19 cellular contexts compared by ENCODE assay signal in the genomic region with DNA sequence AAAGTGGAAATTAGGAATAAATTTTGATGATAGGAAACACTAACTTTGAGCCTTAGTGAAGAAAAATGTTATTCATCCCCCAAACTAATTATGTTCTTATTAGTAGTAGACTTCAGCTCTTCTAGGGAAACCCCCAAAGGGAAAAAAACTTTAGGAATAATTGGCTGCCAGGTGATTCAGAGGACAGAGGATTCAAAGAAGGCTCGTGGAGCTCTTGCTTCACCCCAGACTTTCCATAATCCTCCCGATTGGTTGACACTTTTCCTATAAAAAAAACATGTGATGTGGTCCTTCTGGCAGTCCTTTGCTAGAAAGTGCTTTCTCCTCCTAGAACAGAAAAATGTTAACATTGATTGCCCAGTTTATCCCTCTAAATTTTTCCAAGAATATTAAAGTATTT. TPM values are rescaled to one million over a fixed set of nuclear protein-coding genes. Genes with fewer than 3 reads are reported as not detected.
DNase-seq lines count a peak whose midpoint lies in the region; ATAC-seq and TF ChIP-seq lines count a peak whose summit lies in the region.
"Had no signal": no experiment of that assay in that cellular context is flagged by ENCODE, and none has a peak within 500 bp of the region (broad histone marks: within the 10 kb centered on the region; RNA-seq: fewer than 3 reads in every experiment).

No MANE protein-coding gene starts in this region.

- DNase-seq in A172 (ENCODE audit: low spot score) (peak; percentile 13), IMR-90 (peak; percentile 49), fibroblast of mammary gland (ENCODE audit: low read depth) (peak; percentile 48), mesenchymal stem cell (peak; percentile 9), NOMO-1 treated with dmso at 0.1 percent for 144 hours (lab: John Stamatoyannopoulos, UW; ENCODE audit: unreplicated experiment) (no peak)
- DNase-seq in CD4-positive, alpha-beta T cell: no peak
- DNase-seq: 8988T; ACHN; BE2C; CD8-positive, alpha-beta T cell; COR-L47; DND-41; GDM1; H7 had no signal

- H3K36me3 ChIP-seq in IMR-90 (ENCODE audit: control insufficient read depth, insufficient read depth, low read length) (no peaks in the 10 kb centered on the region), mesenchymal stem cell (ENCODE audit: control insufficient read depth in 1 of 2, insufficient read depth in 2 of 2, low read depth in 1 of 2, low read length in 2 of 2) (no peaks in the 10 kb centered on the region)
- H3K36me3 ChIP-seq: BE2C had no signal

- H3K9me3 Mint-ChIP-seq in CD4-positive, alpha-beta T cell: no peaks in the 10 kb centered on the region
- H3K9me3 Mint-ChIP-seq: CD8-positive, alpha-beta T cell; GM23338 had no signal

- H2BK15ac ChIP-seq in IMR-90 (ENCODE audit: low read depth, low read length) (no peak overlapping the region), mesenchymal stem cell (ENCODE audit: low read depth, poor library complexity, severe bottlenecking) (no peak overlapping the region)

- no peak overlapping the region for H3K56ac ChIP-seq in IMR-90 (ENCODE audit: extremely low read depth, insufficient read depth, low read length)

- H2BK12ac ChIP-seq in mesenchymal stem cell (ENCODE audit: low read length in 2 of 2): no peak overlapping the region

- H3K18ac ChIP-seq in IMR-90 (ENCODE audit: low read depth, low read length) (no peak overlapping the region), mesenchymal stem cell (ENCODE audit: low read depth in 1 of 2, low read length in 2 of 2) (no peak overlapping the region)

- H2AK5ac ChIP-seq in IMR-90 (ENCODE audit: low read depth, low read length): no peak overlapping the region
- no peak overlapping the region for H2AK5ac ChIP-seq in mesenchymal stem cell (ENCODE audit: low read length, severe bottlenecking)

- H3K27me3 ChIP-seq in IMR-90 (ENCODE audit: control insufficient read depth, insufficient read depth, low read length) (no peaks in the 10 kb centered on the region), mesenchymal stem cell (ENCODE audit: control insufficient read depth in 1 of 2, insufficient read depth in 1 of 2, low read length in 2 of 2) (no peaks in the 10 kb centered on the region)
- H3K27me3 ChIP-seq in CD4-positive, alpha-beta T cell (ENCODE audit: control insufficient read depth, insufficient read depth, low read length): peaks cover 2% of the 10 kb centered on the region

- H3K4me3 ChIP-seq in IMR-90 (ENCODE audit: insufficient read depth, low read depth, low read length) (no peak overlapping the region), fibroblast of mammary gland (ENCODE audit: control insufficient read depth, low read depth, low read length) (no peak overlapping the region), mesenchymal stem cell (ENCODE audit: insufficient read depth in 1 of 2, low read depth in 1 of 2, low read length in 2 of 2) (no peak overlapping the region)
- H3K4me3 ChIP-seq: GM23338, K562 had no signal

- 0 out of 2 replicates have a peak, but pooled peaks cover 3% of the 10 kb centered on the region for H3K9me1 ChIP-seq in IMR-90 (ENCODE audit: insufficient read depth, low read length)

- H3K9ac ChIP-seq in IMR-90 (ENCODE audit: low read depth, low read length): no peak overlapping the region
- H3K9ac ChIP-seq in mesenchymal stem cell (ENCODE audit: low read length): no peak overlapping the region

- no TSS peak for BruUV-seq in IMR-90 (replicated peaks; lab: Mats Ljungman, UMichigan)

- no peak overlapping the region for H2AK9ac ChIP-seq in IMR-90 (replicated peaks; ENCODE audit: low read depth, low read length, poor library complexity)

- H3K4me1 ChIP-seq in IMR-90 (ENCODE audit: control insufficient read depth, insufficient read depth, low read length) (peaks cover 4% of the 10 kb centered on the region; the same call in 1 of the 2 replicates), mesenchymal stem cell (ENCODE audit: control insufficient read depth, insufficient read depth, low read depth, low read length) (no peaks in the 10 kb centered on the region)
- H3K4me1 ChIP-seq: BE2C had no signal

- H2BK20ac ChIP-seq in IMR-90 (ENCODE audit: low read depth, low read length): no peak overlapping the region

- no peak overlapping the region for H3K14ac ChIP-seq in IMR-90 (replicated peaks; ENCODE audit: low read depth, low read length)
- no peak overlapping the region for H3K14ac ChIP-seq in mesenchymal stem cell (ENCODE audit: low read length in 2 of 2)

- no CpG with 5 or more reads among the region's 2 CpGs for WGBS in IMR-90 (ENCODE audit: extremely low coverage in 2 of 2, insufficient read length in 1 of 2), 2 experiments
- WGBS in mesenchymal stem cell: 88% methylated on average over 2 of the region's 2 CpGs

- H4K91ac ChIP-seq in IMR-90 (ENCODE audit: insufficient read depth, low read depth, low read length) (no peak overlapping the region), mesenchymal stem cell (ENCODE audit: low read length) (no peak overlapping the region)

- H3K27ac ChIP-seq in IMR-90 (ENCODE audit: insufficient read depth, low read length): no peak overlapping the region
- H3K27ac ChIP-seq in mesenchymal stem cell (ENCODE audit: low read length, poor library complexity, severe bottlenecking): no peak overlapping the region
- H3K27ac ChIP-seq in CD4-positive, alpha-beta T cell (ENCODE audit: low read depth, low read length): no peak overlapping the region
- H3K27ac ChIP-seq: C4-2B, HL-60 had no signal

- H3K4me1 Mint-ChIP-seq in CD4-positive, alpha-beta T cell (ENCODE audit: low read depth): peaks cover 9% of the 10 kb centered on the region
- H3K4me1 Mint-ChIP-seq: GM23338 had no signal

- H4K5ac ChIP-seq in IMR-90 (ENCODE audit: low read depth, low read length): no peak overlapping the region

- ATAC-seq in IMR-90 (ENCODE audit: low read depth) (no peak), GM21423 (IDR thresholded peaks at IDR 0.05; ENCODE audit: unreplicated experiment) (no peak)
- no peak for ATAC-seq in CD4-positive, alpha-beta T cell (ENCODE audit: poor library complexity)
- ATAC-seq: CD8-positive, alpha-beta T cell; GM23338; K562 had no signal

- no peak for TF ChIP-seq RAD21 in IMR-90 (IDR thresholded peaks at IDR 0.05; ENCODE audit: low read length)

- intact Hi-C loops in IMR-90 (cut with micrococcal nuclease): no loop called here
- intact Hi-C loops in CD4-positive, alpha-beta T cell (cut with DNase I, micrococcal nuclease): no loop called here

- no peak overlapping the region for H3K4me2 ChIP-seq in IMR-90 (ENCODE audit: low read depth, low read length)
- no peak overlapping the region for H3K4me2 ChIP-seq in mesenchymal stem cell (ENCODE audit: low read length, poor library complexity, severe bottlenecking)
- H3K4me2 ChIP-seq: GM23338 had no signal

- H3K27me3 Mint-ChIP-seq in CD4-positive, alpha-beta T cell: peaks cover 17% of the 10 kb centered on the region

- H3K79me1 ChIP-seq in IMR-90 (ENCODE audit: low read depth in 1 of 2, low read length in 2 of 2): no peaks in the 10 kb centered on the region
- H3K79me1 ChIP-seq in mesenchymal stem cell (replicated peaks; ENCODE audit: low read length, poor library complexity, severe bottlenecking): no peaks in the 10 kb centered on the region

- H2BK120ac ChIP-seq in IMR-90 (ENCODE audit: low read depth, low read length) (no peak overlapping the region), mesenchymal stem cell (ENCODE audit: low read depth, low read length) (no peak overlapping the region)

- CTCF ChIA-PET in IMR-90 (lab: Yijun Ruan, JAX): interaction anchor here (1.2 kb wide), 1 partner anchor 163 kb away, joined by 3 read pairs; no protein-coding TSS in a partner anchor
- CTCF ChIA-PET in CD4-positive, alpha-beta T cell (lab: Charles Lee): no interaction called here

- POLR2A ChIA-PET in IMR-90 (lab: Charles Lee; ENCODE audit: unreplicated experiment): no interaction called here
- POLR2A ChIA-PET in CD4-positive, alpha-beta T cell (lab: Charles Lee): no interaction called here

- H3K9me3 ChIP-seq in IMR-90 (ENCODE audit: control insufficient read depth, insufficient read depth, low read length) (no peaks in the 10 kb centered on the region), mesenchymal stem cell (ENCODE audit: control insufficient read depth, low read length) (no peaks in the 10 kb centered on the region)
- H3K9me3 ChIP-seq in CD4-positive, alpha-beta T cell (ENCODE audit: control insufficient read depth, low read length): no peaks in the 10 kb centered on the region
- H3K9me3 ChIP-seq: BE2C had no signal

- TF ChIP-seq POLR2A in IMR-90 (IDR thresholded peaks at IDR 0.05; ENCODE audit: low read depth, low read length): no peak

- H2BK5ac ChIP-seq in IMR-90 (ENCODE audit: low read depth, low read length, poor library complexity, severe bottlenecking): no peak overlapping the region
- H2BK5ac ChIP-seq in mesenchymal stem cell (ENCODE audit: low read depth, low read length, poor library complexity, severe bottlenecking): no peak overlapping the region

- no peaks in the 10 kb centered on the region for H3K36me3 Mint-ChIP-seq in CD4-positive, alpha-beta T cell (ENCODE audit: low read depth)
- H3K36me3 Mint-ChIP-seq: CD8-positive, alpha-beta T cell had no signal

- no peak overlapping the region for H3K23ac ChIP-seq in IMR-90 (ENCODE audit: low read depth, low read length)
- no peak overlapping the region for H3K23ac ChIP-seq in mesenchymal stem cell (ENCODE audit: low read length in 2 of 2)

- TF ChIP-seq CTCF in IMR-90 (conservative IDR thresholded peaks at IDR 0.05; ENCODE audit: low read depth, low read length) (no peak), fibroblast of mammary gland (conservative IDR thresholded peaks at IDR 0.05; ENCODE audit: control insufficient read depth, insufficient read depth, low read depth, low read length) (no peak)
- no peak for TF ChIP-seq CTCF in CD4-positive, alpha-beta T cell (IDR thresholded peaks at IDR 0.05)

- H3K4ac ChIP-seq in IMR-90 (ENCODE audit: low read depth, low read length) (no peak overlapping the region), mesenchymal stem cell (ENCODE audit: low read depth in 1 of 2, low read length in 2 of 2) (no peak overlapping the region)

- dilution Hi-C loops in IMR-90 (cut with HindIII; ENCODE audit: low sequenced_read_pairs, unreplicated experiment): no loop called here

- in situ Hi-C loops in IMR-90 (cut with MboI; ENCODE audit: low sequenced_read_pairs): no loop called here

- no peaks in the 10 kb centered on the region for H4K20me1 ChIP-seq in IMR-90 (ENCODE audit: insufficient read depth, low read length)

- H3K27ac Mint-ChIP-seq in CD4-positive, alpha-beta T cell: no peak overlapping the region
- H3K27ac Mint-ChIP-seq: CD8-positive, alpha-beta T cell; GM23338 had no signal

- no peak overlapping the region for H3K4me3 Mint-ChIP-seq in CD4-positive, alpha-beta T cell
- H3K4me3 Mint-ChIP-seq: CD8-positive, alpha-beta T cell; GM23338 had no signal

- no peak overlapping the region for H4K8ac ChIP-seq in IMR-90 (ENCODE audit: low read depth in 2 of 2, low read length in 2 of 2)
- no peak overlapping the region for H4K8ac ChIP-seq in mesenchymal stem cell (ENCODE audit: low read length)

- H2AFZ ChIP-seq in IMR-90 (replicated peaks; ENCODE audit: low read length, poor library complexity): no peak overlapping the region
- no peak overlapping the region for H2AFZ ChIP-seq in mesenchymal stem cell (ENCODE audit: low read depth, low read length)
- H2AFZ ChIP-seq: GM23338 had no signal

RNA-seq across cellular contexts. Expression of a gene that starts 5.6 kb away (rescaled TPM):
- not detected in 2 replicates for total RNA-seq in A172 (2014; rRNA removed; shearing (Covaris generic))
- total RNA-seq in IMR-90 (2012; rRNA removed): 0.28 and 0.54 TPM in 2 replicates
- 0.12 and 0.14 TPM in 2 replicates for polyA plus RNA-seq in IMR-90 (2012; rRNA removed)
- polyA plus RNA-seq in IMR-90 (2012; cell fraction: cytosol; rRNA removed): 0.03 and 0.47 TPM in 2 replicates
- polyA plus RNA-seq in IMR-90 (2012; cell fraction: nucleus; rRNA removed; ENCODE audit: low replicate concordance): 0.01 and 0.21 TPM in 2 replicates
- polyA plus RNA-seq in mesenchymal stem cell (2013, experiment 1 of 2): 0.64 TPM
- 0.75 TPM for polyA plus RNA-seq in mesenchymal stem cell (2013, experiment 2 of 2)
- not detected for total RNA-seq in CD4-positive, alpha-beta T cell
- total RNA-seq: CD8-positive, alpha-beta T cell; GM23338 had no signal

RNA-seq across cellular contexts. Expression of a gene that starts 36.3 kb away (rescaled TPM):
- total RNA-seq in A172 (2014; rRNA removed; shearing (Covaris generic)): 31.3 and 43.6 TPM in 2 replicates
- total RNA-seq in IMR-90 (2012; rRNA removed): 24.6 and 32.8 TPM in 2 replicates
- polyA plus RNA-seq in IMR-90 (2012; rRNA removed): 10.6 and 13.1 TPM in 2 replicates
- polyA plus RNA-seq in IMR-90 (2012; cell fraction: cytosol; rRNA removed): 2.7 and 4.7 TPM in 2 replicates
- polyA plus RNA-seq in IMR-90 (2012; cell fraction: nucleus; rRNA removed; ENCODE audit: low replicate concordance): 1.6 and 11.1 TPM in 2 replicates
- polyA plus RNA-seq in mesenchymal stem cell (2013, experiment 1 of 2): 12.9 TPM
- polyA plus RNA-seq in mesenchymal stem cell (2013, experiment 2 of 2): 12.5 TPM
- 1 to 10 TPM; 6.5 to 7.5 TPM for total RNA-seq in CD4-positive, alpha-beta T cell

Comparison
In these comparisons a context has a peak if more than half of its experiments do, and no peak if none do; other contexts are left out.
1. DNase-seq: peak in A172 (single experiment), IMR-90 (single experiment), fibroblast of mammary gland (single experiment) and mesenchymal stem cell (single experiment); none in CD4-positive, alpha-beta T cell (0 of 10) and NOMO-1 treated with dmso at 0.1 percent for 144 hours (single experiment).